Comparison of ENCODE assay signal across 26 cellular contexts in the genomic region with DNA sequence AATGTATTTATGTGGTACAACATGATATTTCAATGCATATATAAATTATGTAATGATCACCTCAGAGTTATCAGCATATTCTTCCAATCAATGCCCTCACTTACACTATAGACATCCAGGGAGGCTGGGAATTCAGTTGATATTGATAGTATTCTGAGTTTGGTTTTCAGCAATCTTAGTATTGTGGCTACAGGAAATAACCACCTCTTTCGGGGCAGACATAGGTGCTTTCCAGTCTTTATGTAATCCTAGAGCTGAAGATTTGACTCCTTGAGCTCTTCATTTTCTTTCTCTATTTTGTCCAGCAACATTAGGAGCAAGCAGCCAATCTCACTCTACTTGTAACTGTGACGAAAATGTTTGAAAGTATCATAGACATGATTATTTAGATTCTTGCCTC.
"Had no signal": no experiment of that assay in that cellular context is flagged by ENCODE, and none has a peak within 500 bp of the region (broad histone marks: within the 10 kb centered on the region; RNA-seq: fewer than 3 reads in every experiment).

No MANE protein-coding gene starts in this region.

- ATAC-seq: effector memory CD8-positive, alpha-beta T cell; foreskin keratinocyte; gastroesophageal sphincter; heart left ventricle; left colon; left lobe of liver; left ventricle myocardium superior; lower lobe of right lung; mucosa of descending colon had no signal

- H2AFZ ChIP-seq: hepatocyte had no signal

- H3K79me2 ChIP-seq: hepatocyte had no signal

- FAIRE-seq: endometrium, frontal cortex, kidney had no signal

- DNase-seq: colonic mucosa; cortex of kidney; effector CD8-positive, alpha-beta T cell; effector memory CD8-positive, alpha-beta T cell; endodermal cell; erythroblast; foreskin keratinocyte; heart left ventricle; hypothalamus; immature natural killer cell; islet precursor cell; kidney; kidney glomerular epithelial cell; left colon; left ventricle myocardium superior; lower lobe of right lung; mesenchymal stem cell; mucosa of descending colon; naive B cell had no signal

- H3K4me3 ChIP-seq: colonic mucosa, esophagus muscularis mucosa, gastroesophageal sphincter, heart left ventricle, hepatocyte, lower lobe of right lung, mucosa of descending colon had no signal

- H3K4me1 ChIP-seq: colonic mucosa, esophagus muscularis mucosa, foreskin keratinocyte, gastroesophageal sphincter, heart left ventricle, lower lobe of right lung had no signal

- H3K27ac ChIP-seq: colonic mucosa, epithelial cell of prostate, esophagus muscularis mucosa, foreskin keratinocyte, gastroesophageal sphincter, heart left ventricle, hepatocyte, lower lobe of right lung had no signal

- H3K4me2 ChIP-seq: hepatocyte had no signal

- H3K9me3 ChIP-seq: colonic mucosa, esophagus muscularis mucosa, gastroesophageal sphincter, heart left ventricle, lower lobe of right lung, mucosa of descending colon had no signal

- H3K36me3 ChIP-seq: colonic mucosa, esophagus muscularis mucosa, gastroesophageal sphincter, heart left ventricle, lower lobe of right lung had no signal

- H3K27me3 ChIP-seq: colonic mucosa, esophagus muscularis mucosa, foreskin keratinocyte, gastroesophageal sphincter, heart left ventricle, hepatocyte had no signal
